36 cellular contexts compared by ENCODE assay signal in the genomic region with DNA sequence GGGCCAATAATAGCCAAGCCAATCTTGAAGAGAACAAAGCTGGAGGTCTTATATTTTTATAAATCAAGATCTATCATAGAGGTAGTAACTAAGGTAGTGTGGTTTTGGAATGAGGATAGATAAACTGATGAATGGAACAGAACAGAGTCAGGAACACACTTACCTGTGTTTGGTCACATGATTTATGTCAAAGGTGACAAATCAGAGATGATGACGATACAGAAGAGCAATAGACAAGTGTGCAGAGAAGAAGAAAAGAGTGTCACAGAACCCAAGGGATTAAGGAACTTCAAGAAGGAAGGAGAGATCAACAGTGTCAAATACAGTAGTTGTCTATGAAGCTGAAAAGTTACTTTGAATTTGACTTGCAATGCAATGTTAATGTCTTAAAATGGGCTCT. TPM values are rescaled to one million over a fixed set of nuclear protein-coding genes. Genes with fewer than 3 reads are reported as not detected.
"Had no signal": no experiment of that assay in that cellular context is flagged by ENCODE, and none has a peak within 500 bp of the region (broad histone marks: within the 10 kb centered on the region; RNA-seq: fewer than 3 reads in every experiment).

No MANE protein-coding gene starts in this region.

- DNase-seq: Karpas-422, Kasumi-1, MG63, MM.1S, MV-4-11, NCI-H1048, NCI-H1092, NCI-H1092 treated with DMSO at 0.1 percent for 48 hours, NCI-H1105, NCI-H1105 treated with DMSO at 0.1 percent for 48 hours, NCI-H1417, NCI-H1417 treated with DMSO at 0.1 percent for 48 hours, NCI-H1436, NCI-H1436 treated with DMSO at 0.1 percent for 48 hours, NCI-H1694, NCI-H1694 treated with DMSO at 0.1 percent for 48 hours, NCI-H187, NCI-H187 treated with DMSO at 0.1 percent for 48 hours, NCI-H1930, NCI-H2029, NCI-H2029 treated with DMSO at 0.1 percent for 48 hours, NCI-H2081, NCI-H2081 treated with DMSO at 0.1 percent for 48 hours, NCI-H2107, NCI-H2171, NCI-H2227 treated with DMSO at 0.1 percent for 48 hours, NCI-H226, NCI-H345, NCI-H446, NCI-H446 treated with DMSO at 0.1 percent for 48 hours, NCI-H510A, NCI-H510A treated with DMSO at 0.1 percent for 48 hours, NCI-H524, NCI-H524 treated with DMSO at 0.1 percent for 48 hours had no signal

- H3K36me3 ChIP-seq: MG63 had no signal

- H3K9me3 ChIP-seq: MG63 had no signal

- H3K4me3 ChIP-seq: MG63 had no signal

- H3K27me3 ChIP-seq: MG63 had no signal

RNA-seq across cellular contexts. Expression of gene CD34, which starts 16.1 kb away (rescaled TPM):
- total RNA-seq: MCF 10A, NCI-H460 had no signal
